ENCODE assay signal across 23 cellular contexts in the genomic region with DNA sequence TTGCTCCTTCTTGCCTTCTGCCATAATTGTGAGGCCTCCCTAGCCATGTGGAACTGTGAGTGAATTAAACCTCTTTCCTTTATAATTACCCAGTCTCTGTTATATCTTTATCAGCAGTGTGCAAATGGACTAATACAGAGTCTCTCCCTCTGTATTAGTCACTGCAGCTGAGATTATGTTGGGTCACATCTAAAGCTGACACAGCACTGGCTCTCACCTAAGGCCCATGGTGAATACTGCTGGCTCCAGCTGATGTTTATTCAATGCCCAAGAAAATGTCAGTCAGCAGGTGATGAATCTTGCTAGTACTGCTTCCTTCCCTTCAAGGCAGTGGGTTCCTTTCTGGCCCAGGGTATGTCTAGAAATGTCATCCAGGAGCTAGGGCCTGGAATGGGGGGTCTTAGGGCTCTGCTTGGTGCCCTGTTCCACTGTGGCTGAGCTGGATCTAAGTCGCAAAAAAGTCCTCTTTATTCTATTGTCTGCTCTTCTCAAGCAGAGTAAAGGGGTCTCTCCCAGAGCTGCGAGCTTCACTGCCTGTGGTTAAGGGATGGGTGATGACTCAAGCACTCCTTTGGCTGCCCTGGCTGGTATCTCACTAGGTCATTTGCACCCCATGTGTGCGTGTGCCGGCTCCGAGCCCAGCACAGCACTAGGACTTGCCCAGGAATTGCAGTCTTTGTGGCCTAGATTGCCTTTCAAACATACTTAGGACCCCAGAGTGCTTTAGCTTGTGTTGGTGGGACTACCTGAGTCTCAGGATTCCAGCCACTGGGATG. TPM values are rescaled to one million over a fixed set of nuclear protein-coding genes. Genes with fewer than 3 reads are reported as not detected.
DNase-seq lines count a peak whose midpoint lies in the region; ATAC-seq, FAIRE-seq and TF ChIP-seq lines count a peak whose summit lies in the region.
"Had no signal": no experiment of that assay in that cellular context is flagged by ENCODE, and none has a peak within 500 bp of the region (broad histone marks: within the 10 kb centered on the region; RNA-seq: fewer than 3 reads in every experiment).

No MANE protein-coding gene starts in this region.

- no peaks in the 10 kb centered on the region for H3K27me3 ChIP-seq in gastrocnemius medialis
- H3K27me3 ChIP-seq in CD8-positive, alpha-beta memory T cell (ENCODE audit: insufficient read depth, low read length, poor library complexity, severe bottlenecking) = no peaks in the 10 kb centered on the region
- no peaks in the 10 kb centered on the region for H3K27me3 ChIP-seq in esophagus squamous epithelium
- H3K27me3 ChIP-seq: breast epithelium, heart right ventricle, tibial artery had no signal

- no peaks in the 10 kb centered on the region for H3K36me3 Mint-ChIP-seq in CD8-positive, alpha-beta memory T cell
- H3K36me3 Mint-ChIP-seq: CD8-positive, alpha-beta T cell had no signal

- H3K4me3 Mint-ChIP-seq in CD8-positive, alpha-beta memory T cell = no peak overlapping the region
- H3K4me3 Mint-ChIP-seq: activated B cell treated with CpG ODN at 0.5 μM for 24 hours; CD8-positive, alpha-beta T cell; stimulated activated naive CD8-positive, alpha-beta T cell treated with anti-CD3 and anti-CD28 coated beads, Interleukin-15, Interleukin-2, amounts not matched to agents 100 ng/mL and 50 ng/mL, for 24 hours had no signal

- no peak for DNase-seq in H54 (ENCODE audit: insufficient read length, low spot score)
- DNase-seq in RPMI7951 (ENCODE audit: low read depth) = peak; percentile 75
- DNase-seq in epithelial cell of prostate (ENCODE audit: low read depth, low spot score) = peak; percentile 22
- DNase-seq in gastrocnemius medialis = peak in 1 of 2 donors; percentile 10
- DNase-seq in CD8-positive, alpha-beta memory T cell = no peak
- DNase-seq in esophagus squamous epithelium (lab: John Stamatoyannopoulos, UW) = no peak
- DNase-seq in DMS153 (lab: John Stamatoyannopoulos, UW) = no peak
- DNase-seq: activated B cell treated with CpG ODN at 0.5 μM for 24 hours; activated CD4-positive, alpha-beta T cell treated with anti-CD3 and anti-CD28 coated beads, Interleukin-2, amount 50 U/mL, for 4 hours; activated effector memory CD4-positive, alpha-beta T cell treated with anti-CD3 and anti-CD28 coated beads, Interleukin-2, amount 50 U/mL, for 16 hours; CD8-positive, alpha-beta T cell; DMS53; GOT3; heart right ventricle; NCI-H524 treated with DMSO at 0.1 percent for 48 hours; stimulated activated CD4-positive, alpha-beta T cell treated with anti-CD3 and anti-CD28 coated beads, Interleukin-4, amount 100 ng/mL, for 24 hours; tibial artery had no signal

- CTCF ChIA-PET in CD8-positive, alpha-beta memory T cell (lab: Charles Lee) = no interaction called here

- no peaks in the 10 kb centered on the region for H3K9me3 ChIP-seq in gastrocnemius medialis
- H3K9me3 ChIP-seq in CD8-positive, alpha-beta memory T cell (ENCODE audit: low read length) = no peaks in the 10 kb centered on the region
- H3K9me3 ChIP-seq in esophagus squamous epithelium = no peaks in the 10 kb centered on the region

- FAIRE-seq in H54 (lab: Jason Lieb, UNC) = peak; percentile 90
- FAIRE-seq: endometrium, GM12892, GM19239, K562 had no signal

- intact Hi-C loops in gastrocnemius medialis (cut with DNase I; ENCODE audit: low total_unique reads) (no loop called here), esophagus squamous epithelium (cut with DNase I) (no loop called here)

- no peaks in the 10 kb centered on the region for H3K4me1 Mint-ChIP-seq in CD8-positive, alpha-beta memory T cell

- TF ChIP-seq CTCF in gastrocnemius medialis (IDR thresholded peaks at IDR 0.05 in 4 of 5, conservative IDR thresholded peaks at IDR 0.05 in 1 of 5) (no peak), esophagus squamous epithelium (IDR thresholded peaks at IDR 0.05) (no peak)

- H3K27me3 Mint-ChIP-seq in CD8-positive, alpha-beta memory T cell = peaks cover 1 to 7% of the 10 kb centered on the region in 2 donors

- POLR2A ChIA-PET in CD8-positive, alpha-beta memory T cell (lab: Charles Lee) = no interaction called here

- peaks cover 11 to 20% (median 15%) of the 10 kb centered on the region in 5 donors for H3K9me3 Mint-ChIP-seq in CD8-positive, alpha-beta memory T cell

- no peak overlapping the region for H3K4me3 ChIP-seq in gastrocnemius medialis
- no peak overlapping the region for H3K4me3 ChIP-seq in CD8-positive, alpha-beta memory T cell (ENCODE audit: low read length)
- no peak overlapping the region for H3K4me3 ChIP-seq in esophagus squamous epithelium
- H3K4me3 ChIP-seq: breast epithelium, heart right ventricle, K562, tibial artery had no signal

- WGBS in esophagus squamous epithelium, 2 donors = 88% methylated on average over 5 of the region's 5 CpGs; no CpG with 5 or more reads in 1 of the 2 donors

- in situ Hi-C loops in gastrocnemius medialis (cut with MboI; ENCODE audit: low sequenced_read_pairs in 4 of 4) = no loop called here

- H3K4me1 ChIP-seq in gastrocnemius medialis (no peaks in the 10 kb centered on the region), esophagus squamous epithelium (peaks cover 0 to 6% (median 0%) of the 10 kb centered on the region in 3 donors)
- H3K4me1 ChIP-seq in CD8-positive, alpha-beta memory T cell (ENCODE audit: insufficient read depth, low read length) = no peaks in the 10 kb centered on the region
- H3K4me1 ChIP-seq: breast epithelium, tibial artery had no signal

- no peaks in the 10 kb centered on the region for H3K36me3 ChIP-seq in gastrocnemius medialis
- no peaks in the 10 kb centered on the region for H3K36me3 ChIP-seq in CD8-positive, alpha-beta memory T cell (ENCODE audit: insufficient read depth, low read length)
- no peaks in the 10 kb centered on the region for H3K36me3 ChIP-seq in esophagus squamous epithelium
- H3K36me3 ChIP-seq: breast epithelium, heart right ventricle, tibial artery had no signal

- ATAC-seq in gastrocnemius medialis = peak; percentile 50 to 70
- ATAC-seq: CD8-positive, alpha-beta T cell; K562 had no signal

- no peak overlapping the region for H3K27ac Mint-ChIP-seq in CD8-positive, alpha-beta memory T cell
- H3K27ac Mint-ChIP-seq: activated B cell treated with CpG ODN at 0.5 μM for 24 hours; CD8-positive, alpha-beta T cell; stimulated activated naive CD8-positive, alpha-beta T cell treated with anti-CD3 and anti-CD28 coated beads, Interleukin-15, Interleukin-2, amounts not matched to agents 100 ng/mL and 50 ng/mL, for 24 hours had no signal

- TF ChIP-seq POLR2A in H54 (IDR thresholded peaks at IDR 0.05; ENCODE audit: low read depth, low read length) (no peak), gastrocnemius medialis (IDR thresholded peaks at IDR 0.05) (no peak), esophagus squamous epithelium (IDR thresholded peaks at IDR 0.05) (no peak)

- H3K27ac ChIP-seq in epithelial cell of prostate (no peak overlapping the region), gastrocnemius medialis (no peak overlapping the region), esophagus squamous epithelium (no peak overlapping the region)
- no peak overlapping the region for H3K27ac ChIP-seq in CD8-positive, alpha-beta memory T cell (ENCODE audit: low read depth, low read length)
- H3K27ac ChIP-seq: breast epithelium, heart right ventricle, tibial artery had no signal

RNA-seq across cellular contexts. Expression of gene PPP1R1C, which starts 29.9 kb away (rescaled TPM):
- 3.1 and 4.2 TPM in 2 replicates for total RNA-seq in RPMI7951 (2014; rRNA removed; shearing (Covaris generic))
- total RNA-seq in gastrocnemius medialis = not detected
- total RNA-seq in CD8-positive, alpha-beta memory T cell = not detected
- polyA plus RNA-seq in CD8-positive, alpha-beta memory T cell = not detected
- 1 to 10 TPM in 2 of 4 donors, not detected in 2; 1.1 to 9.2 TPM for total RNA-seq in esophagus squamous epithelium
- total RNA-seq: activated B cell treated with CpG ODN at 0.5 μM for 24 hours; CD8-positive, alpha-beta T cell had no signal

Comparison
In these comparisons a context has a peak if more than half of its experiments do, and no peak if none do; other contexts are left out.
1. DNase-seq: peak in RPMI7951 (single experiment) and epithelial cell of prostate (single experiment); none in H54 (single experiment), CD8-positive, alpha-beta memory T cell (0 of 5), esophagus squamous epithelium (single experiment) and DMS153 (single experiment).